Comparison of ENCODE assay signal across 2 cellular contexts in genomic region chr1:112399456-112399855, GRCh38.
TF ChIP-seq lines count a peak whose summit lies in the region.

No MANE protein-coding gene starts in this region.

TF ChIP-seq in K562, 482 proteins besides CTCF, POLR2A, EP300 and RAD21:
- TF ChIP-seq ZNF175 (CRISPR knock-in tag; IDR thresholded peaks at IDR 0.05; ENCODE audit: low read depth), result no peak
- no peak for TF ChIP-seq ATF1 (CRISPR knock-in tag; IDR thresholded peaks at IDR 0.05)
- TF ChIP-seq ATF1 (tag; IDR thresholded peaks at IDR 0.05), result peak; percentile 34; the same call in 1 of the 2 replicates

TF ChIP-seq in HepG2, 621 proteins besides CTCF, POLR2A, EP300 and RAD21:
- TF ChIP-seq ZNF772 (CRISPR knock-in tag; IDR thresholded peaks at IDR 0.05), result no peak
- no peak for TF ChIP-seq MTF1 (CRISPR knock-in tag; IDR thresholded peaks at IDR 0.05)
- TF ChIP-seq ZNF605 (CRISPR knock-in tag; IDR thresholded peaks at IDR 0.05), result no peak
- no peak for TF ChIP-seq ZNF607 (CRISPR knock-in tag; IDR thresholded peaks at IDR 0.05; ENCODE audit: borderline replicate concordance)
- TF ChIP-seq ZNF530 (CRISPR knock-in tag; IDR thresholded peaks at IDR 0.05; ENCODE audit: low read depth), result no peak
- no peak for TF ChIP-seq IKZF5 (CRISPR knock-in tag; IDR thresholded peaks at IDR 0.05)
- TF ChIP-seq ZNF512 (CRISPR knock-in tag; IDR thresholded peaks at IDR 0.05), result no peak
- TF ChIP-seq RNF2 (conservative IDR thresholded peaks at IDR 0.05; ENCODE audit: low read depth), result no peak
